17 cellular contexts compared by ENCODE assay signal in the genomic region with DNA sequence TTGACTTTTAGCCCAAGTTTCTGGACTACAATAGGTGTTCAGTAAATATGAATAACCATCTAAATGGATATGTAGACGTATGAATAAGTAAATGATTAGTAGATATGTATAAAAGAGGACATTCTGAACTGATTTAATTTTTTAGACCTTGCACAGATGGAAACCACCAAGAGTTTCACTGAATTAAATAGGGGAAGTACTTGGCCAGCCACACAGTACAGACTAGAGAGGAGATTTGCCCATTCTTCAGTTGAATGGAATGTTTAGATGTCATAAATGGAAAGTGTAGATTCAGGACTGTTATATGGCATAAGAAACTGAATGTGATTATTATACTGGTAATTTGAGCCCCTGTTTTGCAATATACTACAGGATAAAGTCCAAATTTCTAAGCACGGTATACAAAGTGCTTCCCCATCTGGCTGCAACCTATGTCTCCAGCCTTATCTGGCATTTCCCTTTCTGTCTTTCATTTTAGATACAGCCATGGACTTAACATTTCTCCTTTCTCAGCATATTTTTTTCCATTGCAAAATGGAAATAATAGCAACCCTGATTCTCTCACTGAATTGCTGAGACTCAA.
DNase-seq lines count a peak whose midpoint lies in the region; ATAC-seq and TF ChIP-seq lines count a peak whose summit lies in the region.
"Had no signal": no experiment of that assay in that cellular context is flagged by ENCODE, and none has a peak within 500 bp of the region (broad histone marks: within the 10 kb centered on the region; RNA-seq: fewer than 3 reads in every experiment).

No MANE protein-coding gene starts in this region.

- H3K27ac Mint-ChIP-seq in endodermal cell: no peak overlapping the region
- H3K27ac Mint-ChIP-seq: activated CD4-positive, alpha-beta T cell treated with anti-CD3 and anti-CD28 coated beads for 36 hours; CD8-positive, alpha-beta T cell had no signal

- TF ChIP-seq EP300 in SK-N-SH (IDR thresholded peaks at IDR 0.05; ENCODE audit: borderline replicate concordance in 1 of 2, low read depth in 1 of 2, low read length in 1 of 2): no peak

- H4K20me1 ChIP-seq in hepatocyte (ENCODE audit: insufficient read depth, poor library complexity, severe bottlenecking) (no peaks in the 10 kb centered on the region), SK-N-SH (ENCODE audit: insufficient read depth) (no peaks in the 10 kb centered on the region)

- ATAC-seq in GM19023 (IDR thresholded peaks at IDR 0.05; ENCODE audit: unreplicated experiment) (peak; percentile 83), GM21786 (IDR thresholded peaks at IDR 0.05; ENCODE audit: unreplicated experiment) (peak; percentile 81), HG03432 (IDR thresholded peaks at IDR 0.05; ENCODE audit: unreplicated experiment) (peak; percentile 93)
- ATAC-seq: CD8-positive, alpha-beta T cell; psoas muscle had no signal

- H2AFZ ChIP-seq in hepatocyte (no peak overlapping the region), SK-N-SH (ENCODE audit: low read depth) (no peak overlapping the region)

- H3K27me3 Mint-ChIP-seq in endodermal cell (ENCODE audit: insufficient read depth): peaks cover 13% of the 10 kb centered on the region

- H3F3A ChIP-seq in SK-N-SH (replicated peaks; ENCODE audit: insufficient read depth): no peaks in the 10 kb centered on the region

- 57% methylated on average over 2 of the region's 2 CpGs for WGBS in hepatocyte (ENCODE audit: low lambda C conversion rate, missing lambda C conversion rate)
- WGBS in SK-N-SH (ENCODE audit: low lambda C conversion rate): 3% methylated on average over 2 of the region's 2 CpGs
- WGBS in endodermal cell (ENCODE audit: insufficient coverage in 1 of 2, insufficient read length in 1 of 2), 2 experiments: 95 to 96% methylated on average over 2 of the region's 2 CpGs

- no peak overlapping the region for H3K4me3 ChIP-seq in hepatocyte
- no peak overlapping the region for H3K4me3 ChIP-seq in SK-N-SH (ENCODE audit: low read depth in 2 of 2, low read length in 1 of 2)
- no peak overlapping the region for H3K4me3 ChIP-seq in endodermal cell (ENCODE audit: low read length)
- H3K4me3 ChIP-seq: psoas muscle, SJCRH30, suprapubic skin had no signal

- CTCF ChIA-PET in SK-N-SH (lab: Yijun Ruan, JAX): no interaction called here

- H3K9me2 ChIP-seq in hepatocyte (replicated peaks; ENCODE audit: insufficient read depth) (no peaks in the 10 kb centered on the region), SK-N-SH (no peaks in the 10 kb centered on the region)

- no peaks in the 10 kb centered on the region for H3K36me3 Mint-ChIP-seq in endodermal cell (ENCODE audit: low read depth)
- H3K36me3 Mint-ChIP-seq: CD8-positive, alpha-beta T cell had no signal

- H3K27me3 ChIP-seq in hepatocyte (no peaks in the 10 kb centered on the region), SK-N-SH (ENCODE audit: insufficient read depth) (no peaks in the 10 kb centered on the region), endodermal cell (ENCODE audit: control insufficient read depth, insufficient read depth, low read length, poor library complexity, severe bottlenecking) (no peaks in the 10 kb centered on the region)
- H3K27me3 ChIP-seq: SJCRH30, suprapubic skin had no signal

- TF ChIP-seq CTCF in hepatocyte (IDR thresholded peaks at IDR 0.05; ENCODE audit: poor library complexity): no peak
- no peak for TF ChIP-seq CTCF in SK-N-SH (IDR thresholded peaks at IDR 0.05)
- TF ChIP-seq CTCF in endodermal cell (conservative IDR thresholded peaks at IDR 0.05): no peak

- POLR2A ChIA-PET in SK-N-SH (lab: Yijun Ruan, JAX): no interaction called here

- H3K79me2 ChIP-seq in hepatocyte (no peaks in the 10 kb centered on the region), SK-N-SH (ENCODE audit: insufficient read depth) (no peaks in the 10 kb centered on the region)

- TF ChIP-seq RAD21 in SK-N-SH (IDR thresholded peaks at IDR 0.05; ENCODE audit: low read length): no peak

- H3K9me3 ChIP-seq in hepatocyte (ENCODE audit: low read depth): no peaks in the 10 kb centered on the region
- H3K9me3 ChIP-seq in SK-N-SH: no peaks in the 10 kb centered on the region
- peaks cover 14% of the 10 kb centered on the region for H3K9me3 ChIP-seq in endodermal cell (ENCODE audit: control insufficient read depth, low read length)
- H3K9me3 ChIP-seq: psoas muscle, SJCRH30, suprapubic skin had no signal

- H3K4me1 ChIP-seq in hepatocyte (ENCODE audit: insufficient read depth): peaks cover 3% of the 10 kb centered on the region
- H3K4me1 ChIP-seq in SK-N-SH (ENCODE audit: control insufficient read depth in 1 of 2, insufficient read depth in 2 of 2, low read depth in 1 of 2, low read length in 1 of 2): no peaks in the 10 kb centered on the region
- no peaks in the 10 kb centered on the region for H3K4me1 ChIP-seq in endodermal cell (ENCODE audit: control insufficient read depth, insufficient read depth, low read length)
- H3K4me1 ChIP-seq: psoas muscle, SJCRH30, suprapubic skin had no signal

- H3K4me2 ChIP-seq in hepatocyte (no peak overlapping the region), SK-N-SH (no peak overlapping the region)

- H3K36me3 ChIP-seq in hepatocyte (replicated peaks; ENCODE audit: insufficient read depth, low read depth) (no peaks in the 10 kb centered on the region), SK-N-SH (replicated peaks in 1 of 2; ENCODE audit: control insufficient read depth in 1 of 2, insufficient read depth in 2 of 2, low read length in 1 of 2) (no peaks in the 10 kb centered on the region), endodermal cell (ENCODE audit: control insufficient read depth, insufficient read depth, low read length) (no peaks in the 10 kb centered on the region)
- H3K36me3 ChIP-seq: SJCRH30, suprapubic skin had no signal

- no peak overlapping the region for H3K4me3 Mint-ChIP-seq in endodermal cell
- H3K4me3 Mint-ChIP-seq: activated CD4-positive, alpha-beta T cell treated with anti-CD3 and anti-CD28 coated beads for 36 hours; CD8-positive, alpha-beta T cell had no signal

- DNase-seq in hepatocyte (ENCODE audit: low spot score): peak; percentile 48
- no peak for DNase-seq in COR-L47 (lab: John Stamatoyannopoulos, UW)
- DNase-seq in SK-N-SH: no peak
- no peak for DNase-seq in HCEC 1CT
- DNase-seq in endodermal cell: no peak
- DNase-seq: activated gamma-delta T cell; CD8-positive, alpha-beta T cell; head of caudate nucleus; Karpas-422; NCI-H510A treated with DMSO at 0.1 percent for 48 hours; psoas muscle; SJCRH30 had no signal

- H3K9me3 Mint-ChIP-seq in endodermal cell: peaks cover 20% of the 10 kb centered on the region
- H3K9me3 Mint-ChIP-seq: CD8-positive, alpha-beta T cell had no signal

- H3K4me1 Mint-ChIP-seq in endodermal cell: peaks cover 2% of the 10 kb centered on the region
- H3K4me1 Mint-ChIP-seq: activated CD4-positive, alpha-beta T cell treated with anti-CD3 and anti-CD28 coated beads for 36 hours had no signal

- H3K27ac ChIP-seq in hepatocyte (peak overlapping the region; percentile 20), SK-N-SH (ENCODE audit: low read depth in 2 of 2, low read length in 1 of 2) (no peak overlapping the region), endodermal cell (ENCODE audit: low read depth, low read length) (no peak overlapping the region)
- H3K27ac ChIP-seq: psoas muscle, SJCRH30, suprapubic skin had no signal

- H3K9ac ChIP-seq in SK-N-SH (no peak overlapping the region), endodermal cell (ENCODE audit: extremely low read depth, low read length, poor library complexity, severe bottlenecking) (no peak overlapping the region)

TF ChIP-seq in SK-N-SH, 30 proteins besides CTCF, POLR2A, EP300 and RAD21 (continues in another document):
- TF ChIP-seq, protein P1, sequence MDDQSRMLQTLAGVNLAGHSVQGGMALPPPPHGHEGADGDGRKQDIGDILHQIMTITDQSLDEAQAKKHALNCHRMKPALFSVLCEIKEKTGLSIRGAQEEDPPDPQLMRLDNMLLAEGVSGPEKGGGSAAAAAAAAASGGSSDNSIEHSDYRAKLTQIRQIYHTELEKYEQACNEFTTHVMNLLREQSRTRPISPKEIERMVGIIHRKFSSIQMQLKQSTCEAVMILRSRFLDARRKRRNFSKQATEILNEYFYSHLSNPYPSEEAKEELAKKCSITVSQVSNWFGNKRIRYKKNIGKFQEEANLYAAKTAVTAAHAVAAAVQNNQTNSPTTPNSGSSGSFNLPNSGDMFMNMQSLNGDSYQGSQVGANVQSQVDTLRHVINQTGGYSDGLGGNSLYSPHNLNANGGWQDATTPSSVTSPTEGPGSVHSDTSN (IDR thresholded peaks at IDR 0.05): no peak
- no peak for TF ChIP-seq RCOR1 (IDR thresholded peaks at IDR 0.05; ENCODE audit: low read length)
- TF ChIP-seq MXI1 (IDR thresholded peaks at IDR 0.05; ENCODE audit: low read depth, low read length): no peak
- no peak for TF ChIP-seq RFX5 (IDR thresholded peaks at IDR 0.05; ENCODE audit: low read length)
- TF ChIP-seq, protein P2, sequence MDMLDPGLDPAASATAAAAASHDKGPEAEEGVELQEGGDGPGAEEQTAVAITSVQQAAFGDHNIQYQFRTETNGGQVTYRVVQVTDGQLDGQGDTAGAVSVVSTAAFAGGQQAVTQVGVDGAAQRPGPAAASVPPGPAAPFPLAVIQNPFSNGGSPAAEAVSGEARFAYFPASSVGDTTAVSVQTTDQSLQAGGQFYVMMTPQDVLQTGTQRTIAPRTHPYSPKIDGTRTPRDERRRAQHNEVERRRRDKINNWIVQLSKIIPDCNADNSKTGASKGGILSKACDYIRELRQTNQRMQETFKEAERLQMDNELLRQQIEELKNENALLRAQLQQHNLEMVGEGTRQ (IDR thresholded peaks at IDR 0.05; ENCODE audit: borderline replicate concordance, low read depth, low read length): no peak
- no peak for TF ChIP-seq NRF1 (IDR thresholded peaks at IDR 0.05; ENCODE audit: low read depth, low read length)
- no peak for TF ChIP-seq SMC3 (IDR thresholded peaks at IDR 0.05; ENCODE audit: low read depth, low read length)
